In genomic region chr6:135056632-135057031, GRCh38 we compare ENCODE assay signal across 25 cellular contexts.
"Had no signal": no experiment of that assay in that cellular context is flagged by ENCODE, and none has a peak within 500 bp of the region (broad histone marks: within the 10 kb centered on the region; RNA-seq: fewer than 3 reads in every experiment).

No MANE protein-coding gene starts in this region.

- H3K27me3 ChIP-seq: SJSA1 had no signal

- FAIRE-seq: HTR-8/SVneo, RCC 7860 had no signal

- H3K4me3 ChIP-seq: MG63, SJSA1, SK-N-MC had no signal

- DNase-seq: Karpas-422, KG1, MG63, NCI-H1092, NCI-H1105 treated with DMSO at 0.1 percent for 48 hours, NCI-H1417 treated with DMSO at 0.1 percent for 48 hours, NCI-H146, NCI-H1694 treated with DMSO at 0.1 percent for 48 hours, NCI-H1930, NCI-H2081 treated with DMSO at 0.1 percent for 48 hours, NCI-H2171, NCI-H226, NCI-H446, NCI-H510A, NCI-H524 treated with DMSO at 0.1 percent for 48 hours, NCI-H69, NCI-H774, Right ventricle myocardium superior, RPMI8226, SIG-M5 had no signal

- H3K27ac ChIP-seq: HL-60, SJSA1, SK-N-MC had no signal
